Comparison of ENCODE assay signal across 10 cellular contexts in the genomic region with DNA sequence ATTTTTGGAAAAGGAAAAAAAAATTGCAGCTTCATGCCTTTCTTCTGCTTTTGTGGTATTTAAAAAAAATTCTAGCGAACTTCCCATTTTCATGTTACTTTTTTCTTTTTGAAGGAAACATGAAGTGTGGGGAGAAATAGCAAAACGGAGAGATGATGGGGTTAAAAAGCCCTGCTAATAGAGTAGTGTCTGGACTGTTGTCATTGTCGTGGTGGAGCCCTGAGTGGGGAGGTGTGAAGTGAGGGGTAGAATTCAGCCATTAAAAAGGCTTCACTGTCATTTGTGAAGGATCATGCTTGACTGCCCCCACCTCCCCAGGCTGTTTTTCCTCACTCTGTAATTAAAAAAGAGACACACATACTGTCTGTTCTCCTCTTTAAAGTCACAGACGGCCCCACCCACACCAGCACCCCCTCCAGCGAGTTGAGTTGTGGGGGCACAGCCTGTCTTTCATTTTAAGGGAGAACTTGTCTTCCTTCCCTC.
DNase-seq lines count a peak whose midpoint lies in the region; ATAC-seq and TF ChIP-seq lines count a peak whose summit lies in the region.
"Had no signal": no experiment of that assay in that cellular context is flagged by ENCODE, and none has a peak within 500 bp of the region (broad histone marks: within the 10 kb centered on the region; RNA-seq: fewer than 3 reads in every experiment).

No MANE protein-coding gene starts in this region.

- H3K27me3 ChIP-seq in gastroesophageal sphincter (no peaks in the 10 kb centered on the region), spleen (replicated peaks in 1 of 7) (peaks cover 0 to 18% (median 0%) of the 10 kb centered on the region in 7 donors), brain microvascular endothelial cell (replicated peaks) (no peaks in the 10 kb centered on the region)

- no peak for TF ChIP-seq POLR2A in gastroesophageal sphincter (IDR thresholded peaks at IDR 0.05)
- TF ChIP-seq POLR2A in spleen (IDR thresholded peaks at IDR 0.05), result no peak

- peaks cover 0 to 2% (median 0%) of the 10 kb centered on the region in 7 donors for H3K9me3 Mint-ChIP-seq in CD14-positive monocyte
- H3K9me3 Mint-ChIP-seq: activated CD4-positive, alpha-beta memory T cell treated with anti-CD3 and anti-CD28 coated beads for 36 hours had no signal

- no peak overlapping the region for H3K4me3 Mint-ChIP-seq in CD14-positive monocyte
- H3K4me3 Mint-ChIP-seq: activated CD4-positive, alpha-beta memory T cell treated with anti-CD3 and anti-CD28 coated beads for 36 hours had no signal

- TF ChIP-seq CTCF in gastroesophageal sphincter (IDR thresholded peaks at IDR 0.05), result no peak
- TF ChIP-seq CTCF in spleen (IDR thresholded peaks at IDR 0.05 in 8 of 11, conservative IDR thresholded peaks at IDR 0.05 in 3 of 11), result no peak
- TF ChIP-seq CTCF in CD14-positive monocyte (IDR thresholded peaks at IDR 0.05), result no peak
- TF ChIP-seq CTCF in brain microvascular endothelial cell (IDR thresholded peaks at IDR 0.05; ENCODE audit: low read depth, low read length, missing control alignments), result no peak

- H3K27me3 Mint-ChIP-seq in CD14-positive monocyte (ENCODE audit: low read depth in 3 of 3), result no peaks in the 10 kb centered on the region

- no peaks in the 10 kb centered on the region for H3K36me3 ChIP-seq in gastroesophageal sphincter
- H3K36me3 ChIP-seq in spleen, result no peaks in the 10 kb centered on the region
- H3K36me3 ChIP-seq in brain microvascular endothelial cell (replicated peaks), result no peaks in the 10 kb centered on the region

- TF ChIP-seq EP300 in gastroesophageal sphincter (IDR thresholded peaks at IDR 0.05), result no peak

- H3K4me3 ChIP-seq in gastroesophageal sphincter (no peak overlapping the region), spleen (peak overlapping the region in 6 of 8 donors; percentile 35 to 59 (median 43)), brain microvascular endothelial cell (ENCODE audit: low read depth, low read length) (no peak overlapping the region)

- H3K9me3 ChIP-seq in gastroesophageal sphincter, result no peaks in the 10 kb centered on the region
- H3K9me3 ChIP-seq in spleen, result no peaks in the 10 kb centered on the region

- 34 to 53% methylated on average over 3 of the region's 5 CpGs for WGBS in gastroesophageal sphincter (ENCODE audit: low coverage in 1 of 2), 2 donors
- WGBS in spleen, 5 donors, result 16 to 35% (median 21%) methylated on average over 5 of the region's 5 CpGs

- in situ Hi-C loops in brain microvascular endothelial cell (cut with HindIII; ENCODE audit: low pct_ligation_motif_present, low sequenced_read_pairs), result no loop called here

- ATAC-seq in GM21528 (IDR thresholded peaks at IDR 0.05; ENCODE audit: low FRiP score, unreplicated experiment), result peak; percentile 19
- no peak for ATAC-seq in gastroesophageal sphincter

- H3K27ac ChIP-seq in gastroesophageal sphincter, result peak overlapping the region; percentile 76 to 94 (median 87)
- peak overlapping the region in 7 of 8 donors; percentile 75 to 95 (median 88) for H3K27ac ChIP-seq in spleen
- no peak overlapping the region for H3K27ac ChIP-seq in brain microvascular endothelial cell

- H3K4me1 ChIP-seq in gastroesophageal sphincter (peaks cover 0 to 52% (median 10%) of the 10 kb centered on the region in 3 donors), spleen (peaks cover 2 to 71% (median 38%) of the 10 kb centered on the region in 6 donors)

- intact Hi-C loops in spleen (cut with DNase I; ENCODE audit: low total_unique reads) (no loop called here), CD14-positive monocyte (cut with micrococcal nuclease) (loop anchor here (5.0 to 10.0 kb wide), 3 partner anchors 277 to 530 kb away; no protein-coding TSS in a partner anchor)

- DNase-seq in NOMO-1 treated with dmso at 0.1 percent for 144 hours (lab: John Stamatoyannopoulos, UW; ENCODE audit: unreplicated experiment) (peak; percentile 60), spleen (peak; percentile 76), CD14-positive monocyte (ENCODE audit: low spot score) (no peak), ecto neural progenitor cell (ENCODE audit: low spot score) (no peak), brain microvascular endothelial cell (no peak)
- DNase-seq in activated CD4-positive, alpha-beta T cell treated with anti-CD3 and anti-CD28 coated beads for 48 hours, result no peak
- DNase-seq: activated CD4-positive, alpha-beta memory T cell treated with anti-CD3 and anti-CD28 coated beads for 36 hours; NCI-H526 had no signal

- peaks cover 8% of the 10 kb centered on the region for H3K4me1 Mint-ChIP-seq in CD14-positive monocyte

- peaks cover 5 to 6% of the 10 kb centered on the region in 2 donors for H3K36me3 Mint-ChIP-seq in CD14-positive monocyte
- H3K36me3 Mint-ChIP-seq: activated CD4-positive, alpha-beta memory T cell treated with anti-CD3 and anti-CD28 coated beads for 36 hours had no signal

- no peak overlapping the region for H3K27ac Mint-ChIP-seq in CD14-positive monocyte
- H3K27ac Mint-ChIP-seq: activated CD4-positive, alpha-beta memory T cell treated with anti-CD3 and anti-CD28 coated beads for 36 hours had no signal

Comparison
In these comparisons a context has a peak if more than half of its experiments do, and no peak if none do; other contexts are left out.
1. DNase-seq: peak in NOMO-1 treated with dmso at 0.1 percent for 144 hours (single experiment) and spleen (single experiment); none in CD14-positive monocyte (single experiment), ecto neural progenitor cell (single experiment), activated CD4-positive, alpha-beta T cell treated with anti-CD3 and anti-CD28 coated beads for 48 hours (single experiment) and brain microvascular endothelial cell (single experiment).
2. H3K4me3 ChIP-seq: peak in spleen (6 of 8); none in gastroesophageal sphincter (0 of 2) and brain microvascular endothelial cell (single experiment).